10 cellular contexts compared by ENCODE assay signal in genomic region chr17:58755269-58755576, GRCh38. TPM values are rescaled to one million over a fixed set of nuclear protein-coding genes. Genes with fewer than 3 reads are reported as not detected.
DNase-seq lines count a peak whose midpoint lies in the region; ATAC-seq lines count a peak whose summit lies in the region.
"Had no signal": no experiment of that assay in that cellular context is flagged by ENCODE, and none has a peak within 500 bp of the region (broad histone marks: within the 10 kb centered on the region; RNA-seq: fewer than 3 reads in every experiment).

No MANE protein-coding gene starts in this region.

- H3K27ac Mint-ChIP-seq in central memory CD8-positive, alpha-beta T cell (ENCODE audit: low read depth) = no peak overlapping the region
- H3K27ac Mint-ChIP-seq in natural killer cell treated with Interleukin-12 subunit alpha and Interleukin-12 subunit beta and Interleukin-15 and Interleukin-18, amount 100 ng/mL, for 72 hours = no peak overlapping the region

- peak overlapping the region in 1 of 11 experiments; percentile 73; a peak in 2 of 22 replicates for H3K9ac ChIP-seq in BLaER1 treated with 17β-estradiol and CSF1 and Interleukin-3, amounts not matched to agents 10 nM and 100 nM
- H3K9ac ChIP-seq in HUES48 (ENCODE audit: low read depth, low read length) = no peak overlapping the region

- peak overlapping the region; percentile 89 for H3K4me3 Mint-ChIP-seq in central memory CD8-positive, alpha-beta T cell
- peak overlapping the region; percentile 79 for H3K4me3 Mint-ChIP-seq in natural killer cell treated with Interleukin-12 subunit alpha and Interleukin-12 subunit beta and Interleukin-15 and Interleukin-18, amount 100 ng/mL, for 72 hours

- peak overlapping the region; percentile 94 to 100 (median 98); a peak in 21 of 22 replicates for H3K4me2 ChIP-seq in BLaER1 treated with 17β-estradiol and CSF1 and Interleukin-3, amounts not matched to agents 10 nM and 100 nM

- peaks cover 8 to 16% (median 13%) of the 10 kb centered on the region in 10 experiments; a peak in 19 of 20 replicates for H3K4me1 ChIP-seq in BLaER1 treated with 17β-estradiol and CSF1 and Interleukin-3, amounts not matched to agents 10 nM and 100 nM
- peaks cover 6% of the 10 kb centered on the region; the same call in 1 of the 2 replicates for H3K4me1 ChIP-seq in HUES48 (ENCODE audit: control insufficient read depth, insufficient read depth, low read length)
- H3K4me1 ChIP-seq: uterus had no signal

- no peak for DNase-seq in central memory CD8-positive, alpha-beta T cell (ENCODE audit: low spot score in 2 of 2)
- no peak for DNase-seq in natural killer cell treated with Interleukin-12 subunit alpha and Interleukin-12 subunit beta and Interleukin-15 and Interleukin-18, amount 100 ng/mL, for 72 hours (ENCODE audit: low spot score)
- no peak for DNase-seq in NOMO-1 treated with DMSO at 0.1 percent for 48 hours (lab: John Stamatoyannopoulos, UW; ENCODE audit: unreplicated experiment)
- DNase-seq in NCI-H226 = no peak

- no peaks in the 10 kb centered on the region for H3K9me3 ChIP-seq in BLaER1 treated with 17β-estradiol and CSF1 and Interleukin-3, amounts not matched to agents 10 nM and 100 nM (replicated peaks in 1 of 11)
- H3K9me3 ChIP-seq in HUES48 (ENCODE audit: control insufficient read depth, insufficient read depth, low read length) = no peaks in the 10 kb centered on the region
- H3K9me3 ChIP-seq: uterus had no signal

- peaks cover 2% of the 10 kb centered on the region for H3K36me3 Mint-ChIP-seq in central memory CD8-positive, alpha-beta T cell (ENCODE audit: insufficient read depth)
- H3K36me3 Mint-ChIP-seq in natural killer cell treated with Interleukin-12 subunit alpha and Interleukin-12 subunit beta and Interleukin-15 and Interleukin-18, amount 100 ng/mL, for 72 hours = peaks cover 7% of the 10 kb centered on the region

- H3K4me1 Mint-ChIP-seq in central memory CD8-positive, alpha-beta T cell = peaks cover 14% of the 10 kb centered on the region
- peaks cover 8 to 11% of the 10 kb centered on the region in 2 donors for H3K4me1 Mint-ChIP-seq in natural killer cell treated with Interleukin-12 subunit alpha and Interleukin-12 subunit beta and Interleukin-15 and Interleukin-18, amount 100 ng/mL, for 72 hours (ENCODE audit: low read depth in 2 of 2)

- H3K9me3 Mint-ChIP-seq in central memory CD8-positive, alpha-beta T cell = no peaks in the 10 kb centered on the region
- H3K9me3 Mint-ChIP-seq in natural killer cell treated with Interleukin-12 subunit alpha and Interleukin-12 subunit beta and Interleukin-15 and Interleukin-18, amount 100 ng/mL, for 72 hours = no peaks in the 10 kb centered on the region

- peaks cover 10 to 30% (median 24%) of the 10 kb centered on the region in 11 experiments; a peak in 19 of 22 replicates for H3K27me3 ChIP-seq in BLaER1 treated with 17β-estradiol and CSF1 and Interleukin-3, amounts not matched to agents 10 nM and 100 nM
- H3K27me3 ChIP-seq in HUES48 (ENCODE audit: control insufficient read depth, insufficient read depth, low read length) = peaks cover 20% of the 10 kb centered on the region
- H3K27me3 ChIP-seq: uterus had no signal

- ATAC-seq in central memory CD8-positive, alpha-beta T cell (replicated peaks; ENCODE audit: extremely low read depth, poor library complexity, severe bottlenecking) = no peak
- ATAC-seq in natural killer cell treated with Interleukin-12 subunit alpha and Interleukin-12 subunit beta and Interleukin-15 and Interleukin-18, amount 100 ng/mL, for 72 hours = no peak
- no peak for ATAC-seq in HG02588 (IDR thresholded peaks at IDR 0.05; ENCODE audit: unreplicated experiment)
- no peak for ATAC-seq in HG02884 (IDR thresholded peaks at IDR 0.05; ENCODE audit: unreplicated experiment)

- peaks cover 59% of the 10 kb centered on the region for H3K27me3 Mint-ChIP-seq in central memory CD8-positive, alpha-beta T cell
- peaks cover 32 to 61% of the 10 kb centered on the region in 2 donors for H3K27me3 Mint-ChIP-seq in natural killer cell treated with Interleukin-12 subunit alpha and Interleukin-12 subunit beta and Interleukin-15 and Interleukin-18, amount 100 ng/mL, for 72 hours

- H3K4me3 ChIP-seq in BLaER1 treated with 17β-estradiol and CSF1 and Interleukin-3, amounts not matched to agents 10 nM and 100 nM = peak overlapping the region in 8 of 10 experiments; percentile 73 to 93 (median 85); a peak in 15 of 20 replicates
- H3K4me3 ChIP-seq in HUES48 (ENCODE audit: low read depth, low read length) = peak overlapping the region; percentile 88

- H3K36me3 ChIP-seq in BLaER1 treated with 17β-estradiol and CSF1 and Interleukin-3, amounts not matched to agents 10 nM and 100 nM = no peaks in the 10 kb centered on the region
- no peaks in the 10 kb centered on the region for H3K36me3 ChIP-seq in HUES48 (ENCODE audit: control insufficient read depth, insufficient read depth, low read length)
- H3K36me3 ChIP-seq: uterus had no signal

- peaks cover 0 to 10% (median 0%) of the 10 kb centered on the region in 11 experiments; a peak in 2 of 22 replicates for H4K20me1 ChIP-seq in BLaER1 treated with 17β-estradiol and CSF1 and Interleukin-3, amounts not matched to agents 10 nM and 100 nM

- no peak overlapping the region for H3K27ac ChIP-seq in BLaER1 treated with 17β-estradiol and CSF1 and Interleukin-3, amounts not matched to agents 10 nM and 100 nM
- H3K27ac ChIP-seq in HUES48 (ENCODE audit: low read depth, low read length) = no peak overlapping the region
- H3K27ac ChIP-seq: uterus had no signal

RNA-seq across cellular contexts. Expression of gene PPM1E, which starts 0.4 kb away (rescaled TPM):
- not detected for total RNA-seq in natural killer cell treated with Interleukin-12 subunit alpha and Interleukin-12 subunit beta and Interleukin-15 and Interleukin-18, amount 100 ng/mL, for 72 hours
- total RNA-seq: HT-29 had no signal
